22 cellular contexts compared by ENCODE assay signal in genomic region chr2:14817848-14818247, GRCh38.
DNase-seq lines count a peak whose midpoint lies in the region; ATAC-seq and TF ChIP-seq lines count a peak whose summit lies in the region.
"Had no signal": no experiment of that assay in that cellular context is flagged by ENCODE, and none has a peak within 500 bp of the region (broad histone marks: within the 10 kb centered on the region; RNA-seq: fewer than 3 reads in every experiment).

No MANE protein-coding gene starts in this region.

- H2AK5ac ChIP-seq in neuronal stem cell (ENCODE audit: low read depth, low read length) = no peak overlapping the region

- DNase-seq in Ammon's horn (ENCODE audit: low spot score) (peak; percentile 12), caudate nucleus (lab: John Stamatoyannopoulos, UW) (peak in 40 of 61 donors; percentile 4 to 90 (median 39)), neuronal stem cell (ENCODE audit: low spot score) (no peak), superior temporal gyrus (ENCODE audit: extremely low spot score) (peak; percentile 24), ascending aorta (ENCODE audit: low spot score in 2 of 2) (no peak)
- no peak for DNase-seq in activated naive CD4-positive, alpha-beta T cell treated with anti-CD3 and anti-CD28 coated beads, Interleukin-2, amount 50 U/mL, for 72 hours (ENCODE audit: low spot score in 2 of 2)
- DNase-seq in activated CD4-positive, alpha-beta T cell treated with anti-CD3 and anti-CD28 coated beads, Interleukin-2, amount 50 U/mL, for 4 hours = no peak
- DNase-seq: AML-193; BE2C; C1 segment of cervical spinal cord; CD4-positive, alpha-beta memory T cell; CD4-positive, CD25-positive, alpha-beta regulatory T cell; CD8-positive, alpha-beta memory T cell; COR-L47; DMS 273 treated with DMSO at 0.1 percent for 48 hours; DMS153; DMS79 treated with DMSO at 0.1 percent for 48 hours; GF-D8 had no signal

- no peak overlapping the region for H2BK120ac ChIP-seq in neuronal stem cell (ENCODE audit: low read depth, low read length)

- no peaks in the 10 kb centered on the region for H3K36me3 ChIP-seq in neuronal stem cell (replicated peaks in 1 of 2; ENCODE audit: control insufficient read depth in 2 of 2, insufficient read depth in 2 of 2, low read length in 2 of 2)
- no peaks in the 10 kb centered on the region for H3K36me3 ChIP-seq in ascending aorta
- H3K36me3 ChIP-seq: BE2C, BLaER1 had no signal

- H4K91ac ChIP-seq in neuronal stem cell (ENCODE audit: low read depth, low read length, poor library complexity) = no peak overlapping the region

- no peak overlapping the region for H2BK5ac ChIP-seq in neuronal stem cell (ENCODE audit: low read length)

- H3K4me3 ChIP-seq in neuronal stem cell (ENCODE audit: low read length in 2 of 2) = no peak overlapping the region
- no peak overlapping the region for H3K4me3 ChIP-seq in ascending aorta
- H3K4me3 ChIP-seq: A549, BLaER1 had no signal

- no peak overlapping the region for H3K4ac ChIP-seq in neuronal stem cell (ENCODE audit: low read length)

- peak overlapping the region; percentile 18 for H3K27ac ChIP-seq in caudate nucleus (ENCODE audit: low read depth, low read length)
- H3K27ac ChIP-seq in neuronal stem cell (replicated peaks; ENCODE audit: low read length) = no peak overlapping the region
- no peak overlapping the region for H3K27ac ChIP-seq in ascending aorta
- H3K27ac ChIP-seq: 22Rv1, A549, BLaER1 had no signal

- no peak for TF ChIP-seq CTCF in ascending aorta (IDR thresholded peaks at IDR 0.05)

- H3K4me1 ChIP-seq in neuronal stem cell (ENCODE audit: control insufficient read depth in 2 of 2, insufficient read depth in 1 of 2, low read depth in 1 of 2, low read length in 2 of 2) = no peaks in the 10 kb centered on the region
- no peaks in the 10 kb centered on the region for H3K4me1 ChIP-seq in ascending aorta
- H3K4me1 ChIP-seq: A549, BE2C, BLaER1 had no signal

- H3K79me1 ChIP-seq in neuronal stem cell (ENCODE audit: low read depth, low read length) = no peaks in the 10 kb centered on the region

- H4K8ac ChIP-seq in neuronal stem cell (ENCODE audit: low read depth, low read length) = no peak overlapping the region

- H3K27me3 ChIP-seq in neuronal stem cell (ENCODE audit: control insufficient read depth in 3 of 3, insufficient read depth in 3 of 3, low read depth in 1 of 3, low read length in 3 of 3) (no peaks in the 10 kb centered on the region), ascending aorta (no peaks in the 10 kb centered on the region)
- H3K27me3 ChIP-seq: BE2C, BLaER1 had no signal

- no peak overlapping the region for H3K9ac ChIP-seq in neuronal stem cell (ENCODE audit: low read depth, low read length, poor library complexity)
- H3K9ac ChIP-seq: BLaER1 had no signal

- no CpG with 5 or more reads among the region's 4 CpGs for WGBS in neuronal stem cell (ENCODE audit: extremely low coverage in 2 of 2, insufficient read length in 2 of 2, insufficient replicate concordance in 1 of 2), 2 donors

- H3K9me3 ChIP-seq in neuronal stem cell (replicated peaks in 1 of 2; ENCODE audit: control insufficient read depth in 2 of 2, insufficient read depth in 1 of 2, low read depth in 1 of 2, low read length in 2 of 2) = peaks cover 0 to 1% of the 10 kb centered on the region in 2 donors
- H3K9me3 ChIP-seq in ascending aorta = no peaks in the 10 kb centered on the region
- H3K9me3 ChIP-seq: A549, BE2C had no signal

- no peaks in the 10 kb centered on the region for H3K36me3 Mint-ChIP-seq in activated naive CD4-positive, alpha-beta T cell treated with anti-CD3 and anti-CD28 coated beads, Interleukin-2, amount 50 U/mL, for 72 hours
- H3K36me3 Mint-ChIP-seq: CD14-positive monocyte; CD4-positive, alpha-beta memory T cell; CD4-positive, CD25-positive, alpha-beta regulatory T cell; CD8-positive, alpha-beta memory T cell had no signal

- peak overlapping the region in 1 of 2 donors; percentile 25 for H3K27ac Mint-ChIP-seq in activated naive CD4-positive, alpha-beta T cell treated with anti-CD3 and anti-CD28 coated beads, Interleukin-2, amount 50 U/mL, for 72 hours
- H3K27ac Mint-ChIP-seq: CD14-positive monocyte; CD4-positive, alpha-beta memory T cell; CD4-positive, CD25-positive, alpha-beta regulatory T cell; CD8-positive, alpha-beta memory T cell had no signal

- no peak for ATAC-seq in activated naive CD4-positive, alpha-beta T cell treated with anti-CD3 and anti-CD28 coated beads, Interleukin-2, amount 50 U/mL, for 72 hours
- ATAC-seq: A549 had no signal

- intact Hi-C loops in ascending aorta (cut with DNase I) = no loop called here

- H3K23ac ChIP-seq in neuronal stem cell (ENCODE audit: low read depth, low read length, poor library complexity) = no peak overlapping the region

- H2BK12ac ChIP-seq in neuronal stem cell (ENCODE audit: low read length) = no peak overlapping the region

- H2BK15ac ChIP-seq in neuronal stem cell (ENCODE audit: low read length) = no peak overlapping the region

- no peak overlapping the region for H3K18ac ChIP-seq in neuronal stem cell (ENCODE audit: low read length)

- no peak overlapping the region for H2AFZ ChIP-seq in neuronal stem cell (ENCODE audit: low read length)

- peaks cover 20 to 22% of the 10 kb centered on the region in 2 donors for H3K9me3 Mint-ChIP-seq in activated naive CD4-positive, alpha-beta T cell treated with anti-CD3 and anti-CD28 coated beads, Interleukin-2, amount 50 U/mL, for 72 hours

- peak overlapping the region; percentile 12 for H3K14ac ChIP-seq in neuronal stem cell (ENCODE audit: low read length)

- H3K4me2 ChIP-seq in neuronal stem cell (ENCODE audit: insufficient read depth, low read length, poor library complexity, severe bottlenecking) = no peak overlapping the region
- H3K4me2 ChIP-seq: A549, BLaER1 had no signal

Comparison
In these comparisons a context has a peak if more than half of its experiments do, and no peak if none do; other contexts are left out.
1. DNase-seq: peak in Ammon's horn (single experiment), caudate nucleus (40 of 61) and superior temporal gyrus (single experiment); none in neuronal stem cell (single experiment), activated naive CD4-positive, alpha-beta T cell treated with anti-CD3 and anti-CD28 coated beads, Interleukin-2, amount 50 U/mL, for 72 hours (0 of 2), ascending aorta (0 of 2) and activated CD4-positive, alpha-beta T cell treated with anti-CD3 and anti-CD28 coated beads, Interleukin-2, amount 50 U/mL, for 4 hours (0 of 2).